Comparison of ENCODE assay signal across 26 cellular contexts in the genomic region with DNA sequence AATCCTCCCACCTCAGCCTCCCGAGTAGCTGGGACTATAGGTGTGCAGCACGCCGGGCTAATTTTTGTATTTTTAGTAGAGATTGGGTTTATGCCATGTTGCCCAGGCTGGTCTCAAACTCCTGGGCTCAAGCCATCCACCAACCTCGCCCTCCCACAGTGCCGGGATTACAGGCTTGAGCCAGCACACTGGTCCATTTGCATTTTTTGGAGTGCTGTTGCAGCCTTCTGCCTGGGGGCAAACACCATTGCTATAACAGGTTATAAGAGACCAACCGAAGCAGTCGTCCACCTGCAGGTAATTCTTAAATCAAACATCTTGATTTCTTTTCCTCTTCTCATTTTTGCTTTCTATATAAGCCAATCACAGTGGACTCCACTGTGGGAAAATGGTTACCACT. TPM values are rescaled to one million over a fixed set of nuclear protein-coding genes. Genes with fewer than 3 reads are reported as not detected.
DNase-seq lines count a peak whose midpoint lies in the region; ATAC-seq and TF ChIP-seq lines count a peak whose summit lies in the region.
"Had no signal": no experiment of that assay in that cellular context is flagged by ENCODE, and none has a peak within 500 bp of the region (broad histone marks: within the 10 kb centered on the region; RNA-seq: fewer than 3 reads in every experiment).

No MANE protein-coding gene starts in this region.

- no peak overlapping the region for H3K27ac ChIP-seq in GM23338 (ENCODE audit: low read depth)
- H3K27ac ChIP-seq in thoracic aorta, result peak overlapping the region; percentile 19 to 56
- H3K27ac ChIP-seq: BLaER1, HL-60, PC-9, SJCRH30 had no signal

- intact Hi-C loops in Calu3 (cut with micrococcal nuclease; ENCODE audit: unreplicated experiment), result no loop called here

- H3K4me1 ChIP-seq in GM23338 (ENCODE audit: insufficient read depth) (peaks cover 14% of the 10 kb centered on the region), thoracic aorta (ENCODE audit: control insufficient read depth in 1 of 2, low read depth in 2 of 2) (peaks cover 39 to 49% of the 10 kb centered on the region in 2 donors)
- H3K4me1 ChIP-seq: SJCRH30 had no signal

- H2AFZ ChIP-seq in GM23338, result no peak overlapping the region
- H2AFZ ChIP-seq: PC-9 had no signal

- POLR2A ChIA-PET in WTC11 (lab: Charles Lee), result no interaction called here

- H3K36me3 ChIP-seq in GM23338 (ENCODE audit: insufficient read depth) (no peaks in the 10 kb centered on the region), thoracic aorta (no peaks in the 10 kb centered on the region)

- ATAC-seq in GM23338 (peak; percentile 56; the same call in 2 of the 3 replicates), WTC11 (peak; percentile 73), thoracic aorta (ENCODE audit: insufficient number of reproducible peaks, low FRiP score, low read depth) (no peak)
- ATAC-seq: Right ventricle myocardium inferior, SK-N-SH treated with all-trans-retinoic acid at 6 μM for 48 hours had no signal

- H3K4me3 Mint-ChIP-seq in GM23338 (no peak overlapping the region), WTC11 (no peak overlapping the region), Calu3 (ENCODE audit: low read depth, unreplicated experiment) (no peak overlapping the region)
- H3K4me3 Mint-ChIP-seq: CD4-positive, alpha-beta T cell had no signal

- no TSS peak for BruUV-seq in Calu3 (replicated peaks; lab: Mats Ljungman, UMichigan)

- H3K4me1 Mint-ChIP-seq in GM23338 (peaks cover 14% of the 10 kb centered on the region; the same call in 2 of the 3 replicates), WTC11 (peaks cover 24% of the 10 kb centered on the region), Calu3 (ENCODE audit: low read depth, unreplicated experiment) (peaks cover 3% of the 10 kb centered on the region)

- H3K9me3 Mint-ChIP-seq in GM23338 (no peaks in the 10 kb centered on the region), WTC11 (no peaks in the 10 kb centered on the region), Calu3 (ENCODE audit: low read depth, unreplicated experiment) (no peaks in the 10 kb centered on the region)
- H3K9me3 Mint-ChIP-seq: CD4-positive, alpha-beta T cell had no signal

- H3K27me3 Mint-ChIP-seq in GM23338 (ENCODE audit: insufficient read depth, low read depth, poor library complexity) (no peaks in the 10 kb centered on the region), WTC11 (ENCODE audit: low read depth) (no peaks in the 10 kb centered on the region), Calu3 (ENCODE audit: unreplicated experiment) (no peaks in the 10 kb centered on the region)
- H3K27me3 Mint-ChIP-seq: CD4-positive, alpha-beta T cell had no signal

- no peaks in the 10 kb centered on the region for H3K79me2 ChIP-seq in GM23338 (replicated peaks; ENCODE audit: insufficient read depth)

- no peaks in the 10 kb centered on the region for H3K9me2 ChIP-seq in GM23338 (ENCODE audit: insufficient read depth)

- peaks cover 2% of the 10 kb centered on the region; the same call in 2 of the 3 replicates for H3K36me3 Mint-ChIP-seq in GM23338 (ENCODE audit: low read depth)
- H3K36me3 Mint-ChIP-seq in WTC11, result peaks cover 2% of the 10 kb centered on the region; the same call in 1 of the 2 replicates
- no peaks in the 10 kb centered on the region for H3K36me3 Mint-ChIP-seq in Calu3 (ENCODE audit: insufficient read depth, unreplicated experiment)

- no peak for TF ChIP-seq CTCF in GM23338 (conservative IDR thresholded peaks at IDR 0.05; ENCODE audit: low read depth in 2 of 2)
- no peak for TF ChIP-seq CTCF in WTC11 (IDR thresholded peaks at IDR 0.05)
- no peak for TF ChIP-seq CTCF in thoracic aorta (IDR thresholded peaks at IDR 0.05)
- TF ChIP-seq CTCF in Calu3 (IDR thresholded peaks at IDR 0.05; ENCODE audit: unreplicated experiment), result no peak

- H3K9me3 ChIP-seq in thoracic aorta, result no peaks in the 10 kb centered on the region
- H3K9me3 ChIP-seq: BLaER1, SJCRH30 had no signal

- H3F3A ChIP-seq in GM23338 (replicated peaks; ENCODE audit: low read depth), result no peaks in the 10 kb centered on the region

- no peak overlapping the region for H3K27ac Mint-ChIP-seq in GM23338
- H3K27ac Mint-ChIP-seq in WTC11, result peak overlapping the region; percentile 70; the same call in 1 of the 2 replicates
- H3K27ac Mint-ChIP-seq in Calu3 (ENCODE audit: unreplicated experiment), result no peak overlapping the region
- H3K27ac Mint-ChIP-seq: CD4-positive, alpha-beta T cell had no signal

- CTCF ChIA-PET in WTC11 (lab: Charles Lee) (no interaction called here), Calu3 (lab: Charles Lee) (no interaction called here)

- no peak overlapping the region for H3K4me2 ChIP-seq in GM23338
- H3K4me2 ChIP-seq: BLaER1, PC-9 had no signal

- H3K4me3 ChIP-seq in GM23338, result no peak overlapping the region
- H3K4me3 ChIP-seq in thoracic aorta, result no peak overlapping the region
- H3K4me3 ChIP-seq: BLaER1, PC-9, SJCRH30 had no signal

- H3K27me3 ChIP-seq in GM23338 (ENCODE audit: insufficient read depth) (no peaks in the 10 kb centered on the region), thoracic aorta (replicated peaks; ENCODE audit: insufficient read depth) (no peaks in the 10 kb centered on the region)
- H3K27me3 ChIP-seq: BLaER1, SJCRH30 had no signal

- DNase-seq in GM23338 (ENCODE audit: low spot score) (peak; percentile 21), WTC11 (ENCODE audit: low spot score) (peak; percentile 31), islet precursor cell (peak; percentile 55), thoracic aorta (ENCODE audit: low spot score) (no peak), Calu3 (no peak), HUDEP-2 (lab: John Stamatoyannopoulos, UW; ENCODE audit: unreplicated experiment in 76 of 76) (no peak), occipital lobe (lab: John Stamatoyannopoulos, UW) (no peak)
- no peak for DNase-seq in activated effector memory CD4-positive, alpha-beta T cell treated with anti-CD3 and anti-CD28 coated beads, Interleukin-2, amount 50 U/mL, for 16 hours
- DNase-seq: CD4-positive, alpha-beta T cell; EL; GF-D8; H7; Kasumi-1; NCI-H1105; NCI-H146; NCI-H1930; NCI-H2107; NCI-H524 treated with DMSO at 0.1 percent for 48 hours; NCI-H774; NK-92 treated with Interleukin-12 subunit alpha and Interleukin-12 subunit beta, amount 100 ng/mL, for 24 hours; SJCRH30 had no signal

- H4K20me1 ChIP-seq in GM23338 (replicated peaks; ENCODE audit: insufficient read depth), result no peaks in the 10 kb centered on the region
- H4K20me1 ChIP-seq: BLaER1 had no signal

TF ChIP-seq in GM23338, 12 proteins besides CTCF, POLR2A, EP300 and RAD21 (continues in another document):
- no peak for TF ChIP-seq POLR2AphosphoS5 (IDR thresholded peaks at IDR 0.05; ENCODE audit: low read depth)

TF ChIP-seq in WTC11, 78 proteins besides CTCF, POLR2A, EP300 and RAD21:
- TF ChIP-seq EMX1 (CRISPR knock-in tag; IDR thresholded peaks at IDR 0.05), result no peak

RNA-seq across cellular contexts. Expression of a gene that starts 27.7 kb away (rescaled TPM):
- not detected in 2 replicates for total RNA-seq in GM23338 (2014; rRNA removed; shearing (Covaris generic))
- polyA plus RNA-seq in GM23338 (2016; fragmentation: Nextera tagmentation; extraction: Ambion mirVana), result 0.26 TPM in 1 of 2 replicates, not detected in the other
- total RNA-seq in WTC11 (2021) (not detected in 3 replicates), thoracic aorta (10 to 100 TPM in 1 of 2 donors, 1 to 10 TPM in 1; 7.3 to 13.5 TPM), Calu3 (2022) (4.9 and 8.1 TPM in 2 replicates), occipital lobe (0.16 TPM)
- total RNA-seq: H7, PC-9, SJCRH30 had no signal

RNA-seq across cellular contexts. Expression of a gene that starts 34.8 kb away (rescaled TPM):
- total RNA-seq in GM23338 (2014; rRNA removed; shearing (Covaris generic)), result 10.8 and 17.1 TPM in 2 replicates
- 8.8 and 11.4 TPM in 2 replicates for polyA plus RNA-seq in GM23338 (2016; fragmentation: Nextera tagmentation; extraction: Ambion mirVana)
- total RNA-seq in WTC11 (2021), result 20.3 to 28.9 TPM (median 28.8 TPM) in 3 replicates
- total RNA-seq in thoracic aorta, result 100 to 1,000 TPM in 1 of 2 donors, 10 to 100 TPM in 1; 52.8 to 100 TPM
- 14.6 and 16.3 TPM in 2 replicates for total RNA-seq in Calu3 (2022)
- total RNA-seq in occipital lobe, result 36.0 TPM

RNA-seq across cellular contexts. Expression of a gene that starts 35.3 kb away (rescaled TPM):
- total RNA-seq in GM23338 (2014; rRNA removed; shearing (Covaris generic)), result 51.5 and 52.2 TPM in 2 replicates
- polyA plus RNA-seq in GM23338 (2016; fragmentation: Nextera tagmentation; extraction: Ambion mirVana), result 17.9 and 22.8 TPM in 2 replicates
- 31.3 to 38.6 TPM (median 31.9 TPM) in 3 replicates for total RNA-seq in WTC11 (2021)
- 10 to 100 TPM; 26.4 to 52.4 TPM for total RNA-seq in thoracic aorta
- total RNA-seq in Calu3 (2022), result 65.5 and 66.6 TPM in 2 replicates
- 85.0 TPM for total RNA-seq in occipital lobe

Comparison
In these comparisons a context has a peak if more than half of its experiments do, and no peak if none do; other contexts are left out.
1. DNase-seq: peak in GM23338 (single experiment), WTC11 (single experiment) and islet precursor cell (single experiment); none in thoracic aorta (single experiment), Calu3 (single experiment), HUDEP-2 (0 of 76), activated effector memory CD4-positive, alpha-beta T cell treated with anti-CD3 and anti-CD28 coated beads, Interleukin-2, amount 50 U/mL, for 16 hours (single experiment) and occipital lobe (single experiment).